Comparison of ENCODE assay signal across 8 cellular contexts in genomic region chr17:27631897-27632725, GRCh38. TPM values are rescaled to one million over a fixed set of nuclear protein-coding genes. Genes with fewer than 3 reads are reported as not detected.
A peak's percentile ranks its signal among the peaks of the same experiment; 100 is the strongest.
DNase-seq lines count a peak whose midpoint lies in the region; ATAC-seq and TF ChIP-seq lines count a peak whose summit lies in the region.
"Had no signal": no experiment of that assay in that cellular context is flagged by ENCODE, and none has a peak within 500 bp of the region (broad histone marks: within the 10 kb centered on the region; RNA-seq: fewer than 3 reads in every experiment).

No MANE protein-coding gene starts in this region.

- no peaks in the 10 kb centered on the region for H3K27me3 Mint-ChIP-seq in stimulated activated naive CD8-positive, alpha-beta T cell treated with anti-CD3 and anti-CD28 coated beads, Interleukin-15, amount 100 ng/mL, for 72 hours

- H3K4me1 ChIP-seq in left ventricle myocardium inferior: peaks cover 50% of the 10 kb centered on the region

- H3K4me3 ChIP-seq in GM12875 (ENCODE audit: low read depth, low read length): peak overlapping the region; percentile 80
- no peak overlapping the region for H3K4me3 ChIP-seq in WERI-Rb-1 (ENCODE audit: low read depth, low read length)
- peak overlapping the region; percentile 62 for H3K4me3 ChIP-seq in left ventricle myocardium inferior

- H3K27ac ChIP-seq in WERI-Rb-1: no peak overlapping the region
- H3K27ac ChIP-seq in left ventricle myocardium inferior (replicated peaks): peak overlapping the region; percentile 85

- H3K4me3 Mint-ChIP-seq in stimulated activated naive CD8-positive, alpha-beta T cell treated with anti-CD3 and anti-CD28 coated beads, Interleukin-15, amount 100 ng/mL, for 72 hours: peak overlapping the region; percentile 77 to 82

- TF ChIP-seq CTCF in GM12875 (IDR thresholded peaks at IDR 0.05; ENCODE audit: borderline replicate concordance, insufficient read depth, low read depth, low read length): peak; percentile 42
- TF ChIP-seq CTCF in WERI-Rb-1 (IDR thresholded peaks at IDR 0.05; ENCODE audit: low read depth, low read length): 0 out of 2 replicates have a peak, but pooled peaks have one; percentile 1
- no peak for TF ChIP-seq CTCF in left ventricle myocardium inferior (IDR thresholded peaks at IDR 0.05; ENCODE audit: borderline replicate concordance)

- intact Hi-C loops in left ventricle myocardium inferior (cut with micrococcal nuclease): no loop called here

- ATAC-seq in stimulated activated naive CD8-positive, alpha-beta T cell treated with anti-CD3 and anti-CD28 coated beads, Interleukin-15, amount 100 ng/mL, for 72 hours: no peak
- no peak for ATAC-seq in GM18502 (IDR thresholded peaks at IDR 0.05; ENCODE audit: poor library complexity, unreplicated experiment)
- no peak for ATAC-seq in HG02840 (IDR thresholded peaks at IDR 0.05; ENCODE audit: low FRiP score, unreplicated experiment)

- no peaks in the 10 kb centered on the region for H3K36me3 ChIP-seq in WERI-Rb-1
- H3K36me3 ChIP-seq in left ventricle myocardium inferior: peaks cover 4% of the 10 kb centered on the region

- peak overlapping the region; percentile 71 to 95 for H3K27ac Mint-ChIP-seq in stimulated activated naive CD8-positive, alpha-beta T cell treated with anti-CD3 and anti-CD28 coated beads, Interleukin-15, amount 100 ng/mL, for 72 hours

- DNase-seq in WERI-Rb-1 (no peak), left ventricle myocardium inferior (no peak), NCI-H345 (lab: John Stamatoyannopoulos, UW) (no peak)
- no peak for DNase-seq in stimulated activated naive CD8-positive, alpha-beta T cell treated with anti-CD3 and anti-CD28 coated beads, Interleukin-15, amount 100 ng/mL, for 72 hours

- H3K27me3 ChIP-seq in WERI-Rb-1 (ENCODE audit: insufficient read depth, low read depth, severe bottlenecking): no peaks in the 10 kb centered on the region
- no peaks in the 10 kb centered on the region for H3K27me3 ChIP-seq in left ventricle myocardium inferior (ENCODE audit: low read depth)

- H3K4me1 Mint-ChIP-seq in stimulated activated naive CD8-positive, alpha-beta T cell treated with anti-CD3 and anti-CD28 coated beads, Interleukin-15, amount 100 ng/mL, for 72 hours: peaks cover 58% of the 10 kb centered on the region

- H3K9me3 Mint-ChIP-seq in stimulated activated naive CD8-positive, alpha-beta T cell treated with anti-CD3 and anti-CD28 coated beads, Interleukin-15, amount 100 ng/mL, for 72 hours: no peaks in the 10 kb centered on the region

- H3K9me3 ChIP-seq in WERI-Rb-1 (ENCODE audit: severe bottlenecking) (no peaks in the 10 kb centered on the region), left ventricle myocardium inferior (replicated peaks) (no peaks in the 10 kb centered on the region)

RNA-seq across cellular contexts. Expression of gene LGALS9, which starts 1.1 kb away (rescaled TPM):
- 15.2 TPM for total RNA-seq in left ventricle myocardium inferior
- total RNA-seq: SK-MEL-5 had no signal
